In the genomic region with DNA sequence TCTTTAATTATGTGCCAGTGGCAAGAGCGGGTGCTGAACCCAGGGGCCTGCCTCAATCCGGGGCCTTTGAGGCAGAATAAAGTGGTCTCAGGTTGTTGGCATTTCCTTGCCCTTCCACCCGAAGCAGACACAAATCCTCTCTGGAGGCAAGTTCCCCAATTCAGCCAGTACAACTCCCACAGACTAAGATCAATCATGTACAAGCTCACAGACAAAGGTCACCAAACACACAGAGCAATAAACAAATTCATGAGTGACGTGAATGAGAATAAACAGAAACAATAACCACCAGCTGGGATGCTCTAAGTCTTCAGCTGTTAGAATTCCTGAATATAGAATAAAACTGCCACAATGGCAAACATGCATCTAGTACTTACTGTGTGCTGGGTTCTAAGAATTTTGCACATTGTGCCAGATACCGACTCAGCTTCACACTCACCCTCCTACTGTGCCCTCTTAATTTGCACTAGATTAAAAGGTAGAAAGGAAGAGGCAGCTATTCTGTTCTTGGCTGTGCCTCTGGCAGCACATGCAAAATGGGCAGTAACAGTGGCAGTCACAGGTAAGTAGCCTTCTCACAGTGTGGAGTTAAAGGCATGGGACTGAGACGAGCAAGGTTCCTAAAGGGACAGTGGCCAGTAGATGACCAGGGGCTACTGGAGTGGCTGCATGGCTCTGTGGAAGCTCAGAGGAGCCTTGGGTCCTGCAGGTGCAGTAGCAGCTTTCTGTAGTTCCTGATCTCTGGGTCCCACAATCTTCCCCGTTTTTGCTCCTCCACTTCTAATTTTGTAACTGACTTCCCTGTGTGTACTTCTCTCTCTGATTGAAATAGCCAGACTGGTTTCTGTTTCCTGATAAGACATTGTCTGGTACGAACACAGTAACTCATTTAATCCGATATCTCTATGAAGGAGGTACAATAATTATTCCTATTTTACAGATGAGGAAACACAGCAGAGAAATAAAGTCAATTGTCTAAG, we compare ENCODE assay signal across 31 cellular contexts. TPM values are rescaled to one million over a fixed set of nuclear protein-coding genes. Genes with fewer than 3 reads are reported as not detected.
DNase-seq lines count a peak whose midpoint lies in the region; ATAC-seq, FAIRE-seq and TF ChIP-seq lines count a peak whose summit lies in the region.
"Had no signal": no experiment of that assay in that cellular context is flagged by ENCODE, and none has a peak within 500 bp of the region (broad histone marks: within the 10 kb centered on the region; RNA-seq: fewer than 3 reads in every experiment).

No MANE protein-coding gene starts in this region.

- H3K9me3 ChIP-seq in H1 (ENCODE audit: insufficient read depth in 2 of 2, low read depth in 1 of 2, low read length in 1 of 2) (peaks cover 5 to 7% of the 10 kb centered on the region in 2 experiments), lung (ENCODE audit: control insufficient read depth in 2 of 2, insufficient read depth in 1 of 2, low read length in 1 of 2) (no peaks in the 10 kb centered on the region)
- H3K9me3 ChIP-seq: left lung, SK-N-SH, suprapubic skin had no signal

- no peak overlapping the region for H2AK5ac ChIP-seq in H1 (ENCODE audit: low read depth, low read length)

- H3K36me3 ChIP-seq in H1 (ENCODE audit: control insufficient read depth in 2 of 4, insufficient read depth in 4 of 4, low read length in 3 of 4) (no peaks in the 10 kb centered on the region), lung (ENCODE audit: control insufficient read depth in 2 of 2, insufficient read depth in 2 of 2, low read length in 2 of 2) (no peaks in the 10 kb centered on the region)
- H3K36me3 ChIP-seq: left lung, neural progenitor cell, suprapubic skin had no signal

- H4K91ac ChIP-seq in H1 (replicated peaks; ENCODE audit: insufficient read length, low read length): no peak overlapping the region

- DNase-seq in NOMO-1 treated with DMSO at 0.1 percent for 48 hours (lab: John Stamatoyannopoulos, UW; ENCODE audit: unreplicated experiment) (peak; percentile 10), NOMO-1 treated with dmso at 0.1 percent for 144 hours (lab: John Stamatoyannopoulos, UW; ENCODE audit: unreplicated experiment) (no peak), H1 (ENCODE audit: low read depth in 1 of 2, low spot score in 2 of 2) (no peak), lung (ENCODE audit: low spot score) (no peak), NCI-H2196 (lab: John Stamatoyannopoulos, UW; ENCODE audit: unreplicated experiment) (no peak), ureter (ENCODE audit: low spot score) (no peak)
- no peak for DNase-seq in stimulated activated CD4-positive, alpha-beta T cell treated with anti-CD3 and anti-CD28 coated beads, Interleukin-15, amount 100 ng/mL, for 24 hours
- DNase-seq: 8988T; activated CD8-positive, alpha-beta memory T cell treated with anti-CD3 and anti-CD28 coated beads for 24 hours; activated naive CD4-positive, alpha-beta T cell treated with anti-CD3 and anti-CD28 coated beads, Interleukin-2, amount 10 ng/mL, durations not matched to agents 7 days and 5 days; activated T-cell treated with anti-CD3 and anti-CD28 coated beads, Interleukin-2, amount 50 U/mL, for 4 hours; cortex of kidney; DMS79; glutamatergic neuron; left lung; NCI-H1436; NCI-H2107; NCI-H524; NK-92 treated with Interleukin-12 subunit alpha and Interleukin-12 subunit beta, amount 100 ng/mL, for 24 hours; SK-N-SH; stimulated activated CD4-positive, alpha-beta T cell treated with anti-CD3 and anti-CD28 coated beads, Interleukin-1b, Interleukin-23, amount 100 ng/mL, for 48 hours; T1000 had no signal

- peak overlapping the region; percentile 41 for H3K4ac ChIP-seq in H1 (replicated peaks; ENCODE audit: insufficient read length, low read depth, low read length)

- H3K4me3 ChIP-seq in H1 (ENCODE audit: extremely low read depth in 1 of 4, insufficient read depth in 2 of 4, low read depth in 3 of 4, low read length in 4 of 4) (no peak overlapping the region), lung (peak overlapping the region; percentile 6)
- H3K4me3 ChIP-seq: left lung, neural progenitor cell, suprapubic skin had no signal

- no peak overlapping the region for H4K8ac ChIP-seq in H1 (ENCODE audit: extremely low read depth, insufficient read depth, low read length)

- no peaks in the 10 kb centered on the region for H3K79me1 ChIP-seq in H1 (ENCODE audit: low read depth, low read length)

- H2BK12ac ChIP-seq in H1 (ENCODE audit: low read depth, low read length): peak overlapping the region; percentile 7; the same call in 1 of the 2 replicates

- H4K5ac ChIP-seq in H1 (ENCODE audit: insufficient read length, low read depth, low read length): no peak overlapping the region

- no peak for TF ChIP-seq EP300 in H1 (IDR thresholded peaks at IDR 0.05; ENCODE audit: borderline replicate concordance in 1 of 2, low read depth in 2 of 2, low read length in 2 of 2)

- no peak overlapping the region for H3K56ac ChIP-seq in H1 (replicated peaks; ENCODE audit: insufficient read length, low read depth, low read length)

- no peak overlapping the region for H2BK15ac ChIP-seq in H1 (ENCODE audit: low read length)

- no peaks in the 10 kb centered on the region for H3K79me2 ChIP-seq in H1 (ENCODE audit: control insufficient read depth in 1 of 2, insufficient read depth in 2 of 2, low read length in 2 of 2)

- H3K14ac ChIP-seq in H1 (ENCODE audit: insufficient read length): no peak overlapping the region

- no peak for ATAC-seq in lung (ENCODE audit: insufficient read depth, low FRiP score)
- ATAC-seq in HG02938 (IDR thresholded peaks at IDR 0.05; ENCODE audit: unreplicated experiment): no peak
- ATAC-seq: activated T-cell treated with anti-CD3 and anti-CD28 coated beads, Interleukin-2, amount 50 U/mL, for 4 hours; left lung had no signal

- H3K27ac ChIP-seq in H1 (ENCODE audit: low read depth, low read length): no peak overlapping the region
- H3K27ac ChIP-seq in lung (ENCODE audit: low read depth in 1 of 2, low read length in 1 of 2): peak overlapping the region in 1 of 2 donors; percentile 20
- H3K27ac ChIP-seq: HL-60, left lung, neural progenitor cell, suprapubic skin had no signal

- no peak overlapping the region for H2BK5ac ChIP-seq in H1 (ENCODE audit: low read depth, low read length)

- H2BK20ac ChIP-seq in H1 (ENCODE audit: low read length): no peak overlapping the region

- POLR2A ChIA-PET in H1 (lab: Charles Lee; ENCODE audit: partially characterized antibody): no interaction called here

- 0 out of 4 replicates have a peak overlapping the region, but pooled peaks of 1 of the 2 experiments have one; percentile 33 for H3K4me2 ChIP-seq in H1 (ENCODE audit: insufficient read depth in 1 of 2, low read depth in 2 of 2, low read length in 2 of 2)
- H3K4me2 ChIP-seq: neural progenitor cell, SK-N-SH had no signal

- H3K23me2 ChIP-seq in H1 (ENCODE audit: low read depth, low read length): no peaks in the 10 kb centered on the region

- no peak overlapping the region; the same call in 1 of the 2 replicates for H2AFZ ChIP-seq in H1 (ENCODE audit: low read length)
- H2AFZ ChIP-seq: neural progenitor cell had no signal

- CTCF ChIA-PET in H1 (lab: Charles Lee; ENCODE audit: partially characterized antibody): interaction anchor here (0.6 to 1.7 kb wide), 3 partner anchors 14 to 262 kb away, joined by 3 to 4 read pairs (median 4); no protein-coding TSS in a partner anchor

- no peak for TF ChIP-seq POLR2A in H1 (IDR thresholded peaks at IDR 0.05; ENCODE audit: control extremely low read depth in 1 of 2, low read depth in 2 of 2, low read length in 2 of 2)

- no peak overlapping the region for H2BK120ac ChIP-seq in H1 (replicated peaks; ENCODE audit: low read depth, low read length)

- no peak overlapping the region; the same call in 1 of the 2 replicates for H3K18ac ChIP-seq in H1 (ENCODE audit: extremely low read depth, low read length)

- no peak for TF ChIP-seq CTCF in H1 (IDR thresholded peaks at IDR 0.05; ENCODE audit: control extremely low read depth in 1 of 3, insufficient read depth in 1 of 3, low read depth in 1 of 3, low read length in 3 of 3)
- TF ChIP-seq CTCF in lung (IDR thresholded peaks at IDR 0.05; ENCODE audit: control extremely low read depth, extremely low read depth): no peak

- FAIRE-seq in H1 (lab: Jason Lieb, UNC): no peak
- FAIRE-seq: endometrium, GM12891, GM19239 had no signal

- no peaks in the 10 kb centered on the region for H3K27me3 ChIP-seq in H1 (replicated peaks in 1 of 4; ENCODE audit: control insufficient read depth in 3 of 4, extremely low read depth in 1 of 4, insufficient read depth in 3 of 4, low read length in 3 of 4)
- H3K27me3 ChIP-seq in lung (ENCODE audit: control insufficient read depth, insufficient read depth): no peaks in the 10 kb centered on the region
- H3K27me3 ChIP-seq: left lung, neural progenitor cell had no signal

- H3K4me1 ChIP-seq in H1 (replicated peaks in 1 of 4; ENCODE audit: control insufficient read depth in 3 of 4, insufficient read depth in 4 of 4, low read length in 3 of 4) (peaks cover 0 to 9% (median 5%) of the 10 kb centered on the region in 4 experiments; a peak in 2 of 7 replicates), lung (ENCODE audit: control insufficient read depth in 2 of 2, insufficient read depth in 2 of 2, low read length in 2 of 2) (peaks cover 0 to 11% of the 10 kb centered on the region in 2 donors)
- H3K4me1 ChIP-seq: neural progenitor cell had no signal

- WGBS in H1 (ENCODE audit: extremely low coverage in 1 of 2, insufficient coverage in 1 of 2, insufficient read length in 1 of 2, insufficient replicate concordance in 2 of 2, low coverage in 1 of 2, low lambda C conversion rate in 2 of 2, missing lambda C conversion rate in 1 of 2), 2 experiments: 65% methylated on average over 9 of the region's 9 CpGs; no CpG with 5 or more reads in 1 of the 2 experiments
- 43 to 50% methylated on average over 9 of the region's 9 CpGs for whole genome bisulfite sequencing in lung, 2 donors

- no peak overlapping the region; a peak in 1 of 7 replicates for H3K9ac ChIP-seq in H1 (replicated peaks in 1 of 4; ENCODE audit: extremely low read depth in 1 of 4, low read depth in 3 of 4, low read length in 3 of 4)
- H3K9ac ChIP-seq: neural progenitor cell, SK-N-SH had no signal

- no peak for TF ChIP-seq RAD21 in H1 (IDR thresholded peaks at IDR 0.05 in 1 of 2, conservative IDR thresholded peaks at IDR 0.05 in 1 of 2; ENCODE audit: low read depth in 2 of 2, low read length in 2 of 2)

- no peaks in the 10 kb centered on the region for H4K20me1 ChIP-seq in H1 (replicated peaks in 1 of 2; ENCODE audit: control insufficient read depth in 1 of 2, insufficient read depth in 2 of 2, low read length in 2 of 2)

- no peak overlapping the region for H3K23ac ChIP-seq in H1 (ENCODE audit: insufficient read length)

RNA-seq across cellular contexts. Expression of a gene that starts 34.6 kb away (rescaled TPM):
- not detected in 2 replicates for total RNA-seq in H1 (2021; fragmentation: NEBNext Ultra II Directional; extraction: Animal tissue kit (Norgen Biotek cat#: 25700))
- not detected in 2 replicates for polyA plus RNA-seq in H1 (2011; rRNA removed)
- 0.12 TPM for polyA plus RNA-seq in H1 (2011; cell fraction: cytosol; rRNA removed)
- polyA plus RNA-seq in H1 (2011; cell fraction: nucleus; rRNA removed): not detected
- not detected in 4 replicates for polyA plus RNA-seq in H1 (2012, experiment 1 of 2)
- not detected for polyA plus RNA-seq in H1 (2012, experiment 2 of 2)
- polyA plus RNA-seq in H1 (2013, experiment 1 of 2): not detected
- not detected for polyA plus RNA-seq in H1 (2013, experiment 2 of 2)
- 1.5 TPM in 1 of 2 replicates, not detected in the other for polyA minus RNA-seq in H1 (2011; rRNA and poly(A)+ RNA removed)
- polyA minus RNA-seq in H1 (2011; cell fraction: cytosol; rRNA and poly(A)+ RNA removed): not detected
- not detected for polyA minus RNA-seq in H1 (2011; cell fraction: nucleus; rRNA and poly(A)+ RNA removed)
- 10 to 100 TPM in 1 of 2 donors, 1 to 10 TPM in 1; 3.8 to 19.9 TPM for total RNA-seq in lung
- 100 to 1,000 TPM in 1 of 2 donors, 1 to 10 TPM in 1; 6.5 to 482 TPM for polyA plus RNA-seq in lung
- 3.5 TPM for total RNA-seq in ureter

RNA-seq across cellular contexts. Expression of a gene that starts 39.8 kb away (rescaled TPM):
- not detected in 2 replicates for total RNA-seq in H1 (2021; fragmentation: NEBNext Ultra II Directional; extraction: Animal tissue kit (Norgen Biotek cat#: 25700))
- 0.14 and 0.18 TPM in 2 replicates for polyA plus RNA-seq in H1 (2011; rRNA removed)
- polyA plus RNA-seq in H1 (2011; cell fraction: cytosol; rRNA removed): 0.26 TPM
- polyA plus RNA-seq in H1 (2011; cell fraction: nucleus; rRNA removed): 0.50 TPM
- polyA plus RNA-seq in H1 (2012, experiment 1 of 2): not detected in 4 replicates
- not detected for polyA plus RNA-seq in H1 (2012, experiment 2 of 2)
- polyA plus RNA-seq in H1 (2013, experiment 1 of 2): 0.12 TPM
- 0.09 TPM for polyA plus RNA-seq in H1 (2013, experiment 2 of 2)
- polyA minus RNA-seq in H1 (2011; rRNA and poly(A)+ RNA removed): not detected in 2 replicates
- polyA minus RNA-seq in H1 (2011; cell fraction: cytosol; rRNA and poly(A)+ RNA removed): not detected
- not detected for polyA minus RNA-seq in H1 (2011; cell fraction: nucleus; rRNA and poly(A)+ RNA removed)
- total RNA-seq in lung: not detected
- 1 to 10 TPM in 1 of 2 donors, not detected in 1; 1.4 TPM for polyA plus RNA-seq in lung
- not detected for total RNA-seq in ureter
- total RNA-seq: activated T-cell treated with anti-CD3 and anti-CD28 coated beads, Interleukin-2, amount 50 U/mL, for 4 hours; MCF 10A; posterior vena cava had no signal
- polyA plus RNA-seq: SK-N-SH had no signal
